Comparison of ENCODE assay signal across 26 cellular contexts in the genomic region with DNA sequence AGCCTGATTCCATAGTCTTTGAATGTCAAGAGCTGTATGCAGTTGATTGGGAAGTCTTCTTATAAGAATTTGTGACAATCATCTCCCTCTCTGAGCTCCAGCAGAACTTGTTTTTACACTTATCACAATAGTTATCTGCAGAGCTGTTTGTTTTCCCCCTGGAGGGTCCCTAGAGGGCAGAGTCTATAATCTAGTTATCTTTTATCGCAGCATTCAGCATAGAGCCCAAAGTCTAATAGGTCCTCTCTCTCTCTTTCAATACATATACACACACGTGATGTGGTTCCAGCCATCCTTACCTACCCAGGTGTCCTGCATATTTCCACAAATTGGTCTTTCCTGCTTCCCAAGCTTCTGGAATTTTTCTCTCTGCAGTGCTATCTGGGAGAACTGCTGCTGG.
A peak's percentile ranks its signal among the peaks of the same experiment; 100 is the strongest.
DNase-seq lines count a peak whose midpoint lies in the region; FAIRE-seq and TF ChIP-seq lines count a peak whose summit lies in the region.
"Had no signal": no experiment of that assay in that cellular context is flagged by ENCODE, and none has a peak within 500 bp of the region (broad histone marks: within the 10 kb centered on the region; RNA-seq: fewer than 3 reads in every experiment).

No MANE protein-coding gene starts in this region.

- no peak for FAIRE-seq in HTR-8/SVneo (lab: Jason Lieb, UNC)
- FAIRE-seq: A204.1, D721Med, G401.6, GM12891, GM19239 had no signal

- H2AFZ ChIP-seq in hepatocyte: no peak overlapping the region

- no peak overlapping the region for H3K4me3 ChIP-seq in Caco-2 (ENCODE audit: low read depth, low read length)
- H3K4me3 ChIP-seq in hepatocyte: no peak overlapping the region
- H3K4me3 ChIP-seq: BLaER1 had no signal

- no TSS peak for BruUV-seq in Caco-2 (replicated peaks; lab: Mats Ljungman, UMichigan)

- POLR2A ChIA-PET in Caco-2 (lab: Charles Lee): no interaction called here

- H3K9me3 ChIP-seq in Caco-2: 0 out of 2 replicates have a peak, but pooled peaks cover 2% of the 10 kb centered on the region
- H3K9me3 ChIP-seq in hepatocyte (ENCODE audit: low read depth): no peaks in the 10 kb centered on the region
- H3K9me3 ChIP-seq: BE2C, BLaER1 had no signal

- DNase-seq in NCI-H146 (lab: John Stamatoyannopoulos, UW) (peak; percentile 6), NCI-H146 treated with DMSO at 0.1 percent for 48 hours (lab: John Stamatoyannopoulos, UW; ENCODE audit: unreplicated experiment) (no peak), Caco-2 (peak; percentile 45 to 58), SK-N-DZ (ENCODE audit: low spot score) (peak; percentile 79), hepatocyte (ENCODE audit: low spot score) (peak; percentile 30), HTR-8/SVneo (ENCODE audit: insufficient read length, low spot score) (no peak), SW 1271 (lab: John Stamatoyannopoulos, UW) (no peak)
- DNase-seq in effector CD8-positive, alpha-beta T cell (lab: John Stamatoyannopoulos, UW): no peak
- DNase-seq: ACHN; BE2C; C1 segment of cervical spinal cord; Calu3; CD4-positive, alpha-beta memory T cell; CD4-positive, CD25-positive, alpha-beta regulatory T cell; CD8-positive, alpha-beta memory T cell; COR-L47; DMS79 treated with DMSO at 0.1 percent for 48 hours; GF-D8 had no signal

- H3K4me1 ChIP-seq in Caco-2 (peaks cover 35% of the 10 kb centered on the region), hepatocyte (ENCODE audit: insufficient read depth) (peaks cover 16% of the 10 kb centered on the region)
- H3K4me1 ChIP-seq: BE2C, BLaER1 had no signal

- 37% methylated on average over 2 of the region's 2 CpGs for WGBS in hepatocyte (ENCODE audit: low lambda C conversion rate, missing lambda C conversion rate)

- no peak overlapping the region for H3K4me2 ChIP-seq in hepatocyte
- H3K4me2 ChIP-seq: BLaER1 had no signal

- CTCF ChIA-PET in Caco-2 (lab: Charles Lee): no interaction called here

- H3K4me3 Mint-ChIP-seq in Caco-2 (ENCODE audit: unreplicated experiment): peak overlapping the region; percentile 30
- H3K4me3 Mint-ChIP-seq: CD4-positive, alpha-beta memory T cell; CD4-positive, CD25-positive, alpha-beta regulatory T cell; CD8-positive, alpha-beta memory T cell had no signal

- H3K27ac ChIP-seq in hepatocyte: peak overlapping the region; percentile 82
- H3K27ac ChIP-seq: 22Rv1, BLaER1 had no signal

- no peaks in the 10 kb centered on the region for H3K79me2 ChIP-seq in hepatocyte

- no peaks in the 10 kb centered on the region for H3K9me3 Mint-ChIP-seq in Caco-2 (ENCODE audit: unreplicated experiment)
- H3K9me3 Mint-ChIP-seq: CD4-positive, alpha-beta memory T cell; CD4-positive, CD25-positive, alpha-beta regulatory T cell; CD8-positive, alpha-beta memory T cell had no signal

- H3K36me3 ChIP-seq in Caco-2 (ENCODE audit: control insufficient read depth, insufficient read depth, low read length) (no peaks in the 10 kb centered on the region), hepatocyte (replicated peaks; ENCODE audit: insufficient read depth, low read depth) (no peaks in the 10 kb centered on the region)
- H3K36me3 ChIP-seq: BE2C, BLaER1 had no signal

- peaks cover 21% of the 10 kb centered on the region for H3K4me1 Mint-ChIP-seq in Caco-2 (ENCODE audit: low read depth, unreplicated experiment)
- H3K4me1 Mint-ChIP-seq: CD14-positive monocyte; CD4-positive, alpha-beta memory T cell; CD4-positive, CD25-positive, alpha-beta regulatory T cell; CD8-positive, alpha-beta memory T cell had no signal

- no peak overlapping the region for H3K27ac Mint-ChIP-seq in Caco-2 (ENCODE audit: unreplicated experiment)
- H3K27ac Mint-ChIP-seq: CD14-positive monocyte; CD4-positive, alpha-beta memory T cell; CD4-positive, CD25-positive, alpha-beta regulatory T cell; CD8-positive, alpha-beta memory T cell had no signal

- H3K27me3 ChIP-seq in Caco-2 (replicated peaks; ENCODE audit: control insufficient read depth, insufficient read depth, low read length): no peaks in the 10 kb centered on the region
- H3K27me3 ChIP-seq in hepatocyte: no peaks in the 10 kb centered on the region
- H3K27me3 ChIP-seq: BE2C, BLaER1 had no signal

- no peaks in the 10 kb centered on the region for H3K9me2 ChIP-seq in hepatocyte (replicated peaks; ENCODE audit: insufficient read depth)

- TF ChIP-seq CTCF in Caco-2 (IDR thresholded peaks at IDR 0.05; ENCODE audit: insufficient read depth in 1 of 2, low read depth in 1 of 2, low read length in 1 of 2, severe bottlenecking in 1 of 2, unreplicated experiment in 1 of 2) (no peak), hepatocyte (IDR thresholded peaks at IDR 0.05; ENCODE audit: poor library complexity) (no peak)

- H4K20me1 ChIP-seq in hepatocyte (ENCODE audit: insufficient read depth, poor library complexity, severe bottlenecking): no peaks in the 10 kb centered on the region
- H4K20me1 ChIP-seq: BLaER1 had no signal

- no peaks in the 10 kb centered on the region for H3K27me3 Mint-ChIP-seq in Caco-2 (ENCODE audit: insufficient read depth, unreplicated experiment)

- intact Hi-C loops in Caco-2 (cut with micrococcal nuclease; ENCODE audit: unreplicated experiment): no loop called here

- H3K36me3 Mint-ChIP-seq in Caco-2 (ENCODE audit: insufficient read depth, unreplicated experiment): no peaks in the 10 kb centered on the region
- H3K36me3 Mint-ChIP-seq: CD14-positive monocyte; CD4-positive, alpha-beta memory T cell; CD4-positive, CD25-positive, alpha-beta regulatory T cell; CD8-positive, alpha-beta memory T cell had no signal

Comparison
In these comparisons a context has a peak if more than half of its experiments do, and no peak if none do; other contexts are left out.
1. DNase-seq: peak in NCI-H146 (single experiment), Caco-2 (2 of 2), SK-N-DZ (single experiment) and hepatocyte (single experiment); none in NCI-H146 treated with DMSO at 0.1 percent for 48 hours (single experiment), HTR-8/SVneo (single experiment), SW 1271 (0 of 2) and effector CD8-positive, alpha-beta T cell (single experiment).